ENCODE assay signal across 25 cellular contexts in the genomic region with DNA sequence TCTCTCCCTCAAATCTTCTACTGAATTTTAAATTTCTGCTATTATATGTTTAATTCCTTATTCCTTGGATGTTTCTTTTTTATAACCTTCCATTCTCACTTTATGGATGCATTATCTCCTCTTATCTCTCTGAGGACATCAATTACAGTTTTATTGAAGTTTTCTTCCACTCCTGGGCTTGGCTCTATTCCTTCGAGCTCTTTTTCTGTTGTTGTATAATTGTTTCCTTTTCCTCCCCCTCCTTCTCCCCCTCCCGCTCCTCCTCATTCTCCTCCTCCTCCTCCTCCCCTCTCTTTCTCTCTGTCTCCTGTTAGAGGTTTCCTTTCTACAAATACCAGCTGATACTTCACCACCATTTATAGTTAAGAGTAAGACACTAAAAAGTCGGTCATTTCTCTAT.
"Had no signal": no experiment of that assay in that cellular context is flagged by ENCODE, and none has a peak within 500 bp of the region (broad histone marks: within the 10 kb centered on the region; RNA-seq: fewer than 3 reads in every experiment).

No MANE protein-coding gene starts in this region.

- H3K4me3 ChIP-seq: body of pancreas, breast epithelium, MG63, SJCRH30, SK-N-MC had no signal

- H3K27ac ChIP-seq: body of pancreas, breast epithelium, SJCRH30, SK-N-MC had no signal

- H3K36me3 ChIP-seq: breast epithelium, MG63, SJCRH30 had no signal

- H3K9me3 ChIP-seq: body of pancreas, breast epithelium, MG63, SJCRH30 had no signal

- DNase-seq: activated CD4-positive, alpha-beta T cell treated with anti-CD3 and anti-CD28 coated beads for 36 hours; activated CD4-positive, alpha-beta T cell treated with anti-CD3 and anti-CD28 coated beads, Interleukin-2, amount 10 ng/mL, durations not matched to agents 7 days and 5 days; activated CD4-positive, alpha-beta T cell treated with anti-CD3 and anti-CD28 coated beads, Interleukin-2, amount 50 U/mL, for 48 hours; activated CD8-positive, alpha-beta T cell treated with anti-CD3 and anti-CD28 coated beads, Interleukin-2, amount 10 ng/mL, durations not matched to agents 7 days and 5 days; activated gamma-delta T cell; activated naive CD4-positive, alpha-beta T cell treated with Interleukin-2 at 50 U/mL for 16 hours; activated naive CD8-positive, alpha-beta T cell treated with anti-CD3 and anti-CD28 coated beads, Interleukin-2, amount 10 ng/mL, durations not matched to agents 7 days and 5 days; activated T-cell treated with anti-CD3 and anti-CD28 coated beads, Interleukin-2, amount 50 U/mL, for 24 hours; body of pancreas; Karpas-422; KBM-7; MG63; MV-4-11; NCI-H1092; NCI-H1436 treated with DMSO at 0.1 percent for 48 hours; NCI-H1694 treated with DMSO at 0.1 percent for 48 hours; NCI-H2081 treated with DMSO at 0.1 percent for 48 hours; NCI-H226; NCI-H446 treated with DMSO at 0.1 percent for 48 hours; NCI-H524; SHP77; SJCRH30; T1000 had no signal

- H3K4me1 ChIP-seq: breast epithelium, SJCRH30 had no signal

- H3K27me3 ChIP-seq: body of pancreas, breast epithelium, MG63, SJCRH30 had no signal
